Comparison of ENCODE assay signal across 20 cellular contexts in genomic region chr12:107900588-107900987, GRCh38.
A peak's percentile ranks its signal among the peaks of the same experiment; 100 is the strongest.
DNase-seq lines count a peak whose midpoint lies in the region; ATAC-seq, FAIRE-seq and TF ChIP-seq lines count a peak whose summit lies in the region.
"Had no signal": no experiment of that assay in that cellular context is flagged by ENCODE, and none has a peak within 500 bp of the region (broad histone marks: within the 10 kb centered on the region; RNA-seq: fewer than 3 reads in every experiment).

No MANE protein-coding gene starts in this region.

- RAD21 ChIA-PET in GM12878 (lab: Charles Lee; ENCODE audit: unreplicated experiment): interaction anchor here (1.2 kb wide), 1 partner anchor 14 kb away, joined by 3 read pairs; no protein-coding TSS in a partner anchor

- no peak for FAIRE-seq in GM12878 (lab: Jason Lieb, UNC)
- FAIRE-seq: D721Med, GM12891, GM18507, H54 had no signal

- H3K4me1 ChIP-seq in BE2C (no peaks in the 10 kb centered on the region), HEK293 (ENCODE audit: control insufficient read depth, insufficient read depth, low read length) (peaks cover 2% of the 10 kb centered on the region; the same call in 1 of the 2 replicates), GM12878 (ENCODE audit: control insufficient read depth, insufficient read depth, low read length) (no peaks in the 10 kb centered on the region; the same call in 1 of the 2 replicates)
- H3K4me1 ChIP-seq: BLaER1 had no signal

- CTCF ChIA-PET in HEK293 (lab: Yijun Ruan, JAX): interaction anchor here (0.7 kb wide), 1 partner anchor 577 kb away, joined by 3 read pairs; no protein-coding TSS in a partner anchor
- CTCF ChIA-PET in GM12878 (lab: Yijun Ruan, JAX): interaction anchor here (0.7 to 1.7 kb wide), 5 partner anchors 11 to 230 kb away, joined by 3 to 11 read pairs (median 5); no protein-coding TSS in a partner anchor

- no TSS peak for BruUV-seq in GM12878 (replicated peaks; lab: Mats Ljungman, UMichigan)

- DNase-seq in BE2C: peak; percentile 20
- no peak for DNase-seq in GM12878 (ENCODE audit: low read depth, low spot score)
- no peak for DNase-seq in COR-L47 (lab: John Stamatoyannopoulos, UW)
- DNase-seq in kidney tubule cell (ENCODE audit: low spot score): no peak
- no peak for DNase-seq in stimulated activated CD4-positive, alpha-beta T cell treated with anti-CD3 and anti-CD28 coated beads, Interleukin-15, amount 100 ng/mL, for 24 hours
- DNase-seq: CD4-positive, CD25-positive, alpha-beta regulatory T cell; CD8-positive, alpha-beta T cell; DMS 273 treated with DMSO at 0.1 percent for 48 hours; DMS79; EL; GDM1 had no signal

- no peak overlapping the region for H3K4me2 ChIP-seq in GM12878 (ENCODE audit: control insufficient read depth, insufficient read depth)
- H3K4me2 ChIP-seq: BLaER1, GM23338 had no signal

- peak; percentile 6; the same call in 1 of the 3 replicates for ATAC-seq in GM12878
- ATAC-seq: CD8-positive, alpha-beta T cell; GM23338 had no signal

- in situ Hi-C loops in GM12878 (cut with MboI): no loop called here

- H3K79me2 ChIP-seq in GM12878 (ENCODE audit: control insufficient read depth, insufficient read depth, low read length): no peaks in the 10 kb centered on the region

- intact Hi-C loops in GM12878 (cut with micrococcal nuclease; ENCODE audit: unreplicated experiment): loop anchor here (5.0 kb wide), 2 partner anchors 138 to 213 kb away; partner anchors contain the start of genes PRDM4 and PWP1

- POLR2A ChIA-PET in HEK293 (lab: Yijun Ruan, JAX): no interaction called here
- POLR2A ChIA-PET in GM12878 (lab: Charles Lee): no interaction called here

- H3K27me3 ChIP-seq in BE2C (peaks cover 5% of the 10 kb centered on the region), GM12878 (replicated peaks in 1 of 2; ENCODE audit: control insufficient read depth in 2 of 2, insufficient read depth in 2 of 2, low read length in 1 of 2) (no peaks in the 10 kb centered on the region; a peak in 1 of 4 replicates)

- no peaks in the 10 kb centered on the region for H4K20me1 ChIP-seq in GM12878 (ENCODE audit: control insufficient read depth, insufficient read depth)
- H4K20me1 ChIP-seq: BLaER1 had no signal

- TF ChIP-seq CTCF in BE2C (IDR thresholded peaks at IDR 0.05; ENCODE audit: low read depth, low read length) (no peak), HEK293 (tag by site-specific recombination; IDR thresholded peaks at IDR 0.05) (no peak), GM12878 (IDR thresholded peaks at IDR 0.05 in 2 of 3, conservative IDR thresholded peaks at IDR 0.05 in 1 of 3; ENCODE audit: control insufficient read depth in 2 of 3, extremely low read depth in 1 of 3, insufficient read depth in 1 of 3, low read depth in 3 of 3, low read length in 3 of 3) (no peak)

- WGBS in GM12878 (ENCODE audit: insufficient coverage, insufficient replicate concordance, low lambda C conversion rate, missing lambda C conversion rate): 100% methylated on average over 2 of the region's 2 CpGs

- SMC1A ChIA-PET in GM12878 (lab: Charles Lee; ENCODE audit: uncharacterized antibody, unreplicated experiment): interaction anchor here (0.6 to 1.2 kb wide), 3 partner anchors 9 to 63 kb away, joined by 3 to 4 read pairs (median 4); no protein-coding TSS in a partner anchor

- no peaks in the 10 kb centered on the region for H3K36me3 ChIP-seq in BE2C
- no peaks in the 10 kb centered on the region for H3K36me3 ChIP-seq in HEK293 (ENCODE audit: control insufficient read depth in 2 of 2, insufficient read depth in 1 of 2, low read length in 2 of 2)
- no peaks in the 10 kb centered on the region for H3K36me3 ChIP-seq in GM12878 (ENCODE audit: control insufficient read depth in 2 of 2, insufficient read depth in 2 of 2, low read length in 1 of 2)
- H3K36me3 ChIP-seq: BLaER1, HAP-1 had no signal

- TF ChIP-seq RAD21 in GM12878 (IDR thresholded peaks at IDR 0.05; ENCODE audit: insufficient read depth, low read depth, low read length): no peak

- no peak for TF ChIP-seq EP300 in GM12878 (IDR thresholded peaks at IDR 0.05; ENCODE audit: borderline replicate concordance in 1 of 2, control insufficient read depth in 1 of 2, low read depth in 2 of 2, low read length in 2 of 2)

- H3K9me3 ChIP-seq in BE2C: no peaks in the 10 kb centered on the region
- no peaks in the 10 kb centered on the region for H3K9me3 ChIP-seq in HEK293 (ENCODE audit: control insufficient read depth, insufficient read depth, low read depth, low read length)
- no peaks in the 10 kb centered on the region for H3K9me3 ChIP-seq in GM12878 (replicated peaks; ENCODE audit: control insufficient read depth, insufficient read depth, low read length)
- H3K9me3 ChIP-seq: BLaER1, HAP-1 had no signal

- H3K9ac ChIP-seq in GM12878 (ENCODE audit: control insufficient read depth, insufficient read depth, low read length): no peak overlapping the region
- H3K9ac ChIP-seq: BLaER1 had no signal

- H3K27ac ChIP-seq in HEK293 (ENCODE audit: extremely low read depth, low read depth, low read length) (no peak overlapping the region), GM12878 (ENCODE audit: control insufficient read depth, insufficient read depth) (no peak overlapping the region)
- H3K27ac ChIP-seq: BLaER1, C4-2B had no signal

- no peak for TF ChIP-seq POLR2A in GM12878 (IDR thresholded peaks at IDR 0.05; ENCODE audit: low read depth, low read length)

- H3K4me3 ChIP-seq in BE2C (ENCODE audit: low read depth, low read length) (no peak overlapping the region), HEK293 (ENCODE audit: low read depth, low read length) (no peak overlapping the region), GM12878 (no peak overlapping the region)
- H3K4me3 ChIP-seq: BLaER1, GM23338, HAP-1 had no signal

- no peak overlapping the region for H2AFZ ChIP-seq in GM12878 (ENCODE audit: control insufficient read depth, low read depth, low read length)
- H2AFZ ChIP-seq: GM23338 had no signal

TF ChIP-seq in HEK293, 187 proteins besides CTCF, POLR2A, EP300 and RAD21:
- TF ChIP-seq MYNN (tag by site-specific recombination; IDR thresholded peaks at IDR 0.05; ENCODE audit: borderline replicate concordance) (no peak), ZNF785 (tag by site-specific recombination; IDR thresholded peaks at IDR 0.05) (no peak), ZNF548 (tag by site-specific recombination; IDR thresholded peaks at IDR 0.05) (no peak), ZNF341 (tag by site-specific recombination; IDR thresholded peaks at IDR 0.05; ENCODE audit: low read depth) (peak; percentile 61; the same call in 1 of the 2 replicates), REPIN1 (tag by site-specific recombination; IDR thresholded peaks at IDR 0.05; ENCODE audit: low read depth) (no peak), GLI2 (tag by site-specific recombination; IDR thresholded peaks at IDR 0.05; ENCODE audit: borderline replicate concordance, low read depth) (no peak), ZFHX2 (tag by site-specific recombination; conservative IDR thresholded peaks at IDR 0.05) (no peak), FEZF1 (tag by site-specific recombination; IDR thresholded peaks at IDR 0.05) (no peak), ZNF473 (tag by site-specific recombination; IDR thresholded peaks at IDR 0.05) (no peak), SALL2 (tag by site-specific recombination; IDR thresholded peaks at IDR 0.05; ENCODE audit: borderline replicate concordance) (no peak), ZNF19 (tag by site-specific recombination; IDR thresholded peaks at IDR 0.05; ENCODE audit: low read depth) (no peak), HOXC10 (CRISPR knock-in tag; IDR thresholded peaks at IDR 0.05) (no peak), SP3 (tag by site-specific recombination; IDR thresholded peaks at IDR 0.05) (0 out of 2 replicates have a peak, but pooled peaks have one; percentile 25)

TF ChIP-seq in GM12878, 131 proteins besides CTCF, POLR2A, EP300 and RAD21:
- TF ChIP-seq CHD2 (IDR thresholded peaks at IDR 0.05; ENCODE audit: borderline replicate concordance, low read depth, low read length) (peak; percentile 52; the same call in 1 of the 2 replicates), KLF5 (IDR thresholded peaks at IDR 0.05; ENCODE audit: partially characterized antibody) (no peak)
